ENCODE assay signal across 8 cellular contexts in the genomic region with DNA sequence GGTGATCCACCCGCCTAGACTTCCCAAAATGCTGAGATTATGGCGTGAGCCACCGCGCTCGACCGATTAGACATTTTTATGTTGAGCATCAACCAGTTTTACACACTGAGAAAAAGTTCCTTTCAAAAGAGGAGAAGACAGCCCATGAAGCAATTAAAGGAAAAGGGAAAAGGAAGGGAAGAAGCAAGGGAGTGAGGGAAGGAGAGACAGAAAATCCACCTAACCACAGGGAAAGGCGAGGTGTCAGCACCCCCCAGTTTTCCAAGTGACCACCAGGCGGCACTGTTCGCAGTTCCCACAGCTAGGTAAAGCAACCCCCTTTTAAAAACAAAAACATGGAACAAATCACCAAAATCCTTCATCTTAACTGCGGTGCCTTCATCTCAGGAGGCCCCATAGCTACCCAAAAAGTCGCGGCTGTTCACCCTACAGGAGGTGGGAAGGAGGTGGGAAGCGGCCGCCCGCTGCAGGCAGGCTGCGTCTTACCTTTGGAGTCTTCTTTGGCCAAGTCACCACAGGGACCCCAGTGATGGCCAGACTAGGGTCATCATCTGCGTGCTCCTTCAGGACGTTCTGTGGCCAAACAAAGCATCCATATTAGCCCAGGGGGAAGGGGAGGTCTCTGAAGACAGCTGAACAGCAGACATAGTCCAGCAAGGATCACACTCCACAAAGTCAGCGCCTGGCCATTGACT.
A peak's percentile ranks its signal among the peaks of the same experiment; 100 is the strongest.
DNase-seq lines count a peak whose midpoint lies in the region; ATAC-seq and TF ChIP-seq lines count a peak whose summit lies in the region.

No MANE protein-coding gene starts in this region.

- 85 to 92% methylated on average over 10 to 19 of the region's 19 CpGs for WGBS in endodermal cell (ENCODE audit: insufficient coverage in 1 of 2, insufficient read length in 1 of 2), 2 experiments
- WGBS in transverse colon (ENCODE audit: low coverage in 1 of 2), 2 donors = 69 to 81% methylated on average over 8 to 19 of the region's 19 CpGs

- H3K4me1 ChIP-seq in endodermal cell (ENCODE audit: control insufficient read depth, insufficient read depth, low read length) (peaks cover 9% of the 10 kb centered on the region), transverse colon (no peaks in the 10 kb centered on the region)

- no peak for TF ChIP-seq EP300 in transverse colon (IDR thresholded peaks at IDR 0.05; ENCODE audit: low read depth)

- DNase-seq in ELF-1 (ENCODE audit: low read depth, low spot score) (peak; percentile 72), M059J (ENCODE audit: low read depth) (peak; percentile 19), endodermal cell (peak; percentile 92), neural crest cell (ENCODE audit: low read depth, low spot score) (peak; percentile 63), transverse colon (peak; percentile 44), SKM-1 (lab: John Stamatoyannopoulos, UW; ENCODE audit: unreplicated experiment) (no peak)
- DNase-seq in activated CD8-positive, alpha-beta memory T cell treated with anti-CD3 and anti-CD28 coated beads for 24 hours = peak; percentile 83

- H3K9me3 ChIP-seq in endodermal cell (ENCODE audit: control insufficient read depth, low read length) = no peaks in the 10 kb centered on the region
- H3K9me3 ChIP-seq in transverse colon = no peaks in the 10 kb centered on the region

- H3K4me3 ChIP-seq in endodermal cell (ENCODE audit: low read length) (no peak overlapping the region), transverse colon (no peak overlapping the region)

- TF ChIP-seq POLR2A in transverse colon (IDR thresholded peaks at IDR 0.05) = no peak

- H3K4me3 Mint-ChIP-seq in endodermal cell (no peak overlapping the region), neural crest cell (no peak overlapping the region)

- intact Hi-C loops in transverse colon (cut with DNase I; ENCODE audit: low total_unique reads) = no loop called here

- H3K9me3 Mint-ChIP-seq in endodermal cell (no peaks in the 10 kb centered on the region), neural crest cell (no peaks in the 10 kb centered on the region)

- H3K27me3 Mint-ChIP-seq in endodermal cell (ENCODE audit: insufficient read depth) (no peaks in the 10 kb centered on the region), neural crest cell (ENCODE audit: low read depth) (no peaks in the 10 kb centered on the region)

- H3K27me3 ChIP-seq in endodermal cell (ENCODE audit: control insufficient read depth, insufficient read depth, low read length, poor library complexity, severe bottlenecking) = no peaks in the 10 kb centered on the region
- no peaks in the 10 kb centered on the region for H3K27me3 ChIP-seq in transverse colon

- peaks cover 43% of the 10 kb centered on the region for H3K36me3 Mint-ChIP-seq in endodermal cell (ENCODE audit: low read depth)
- H3K36me3 Mint-ChIP-seq in neural crest cell (ENCODE audit: low read depth) = no peaks in the 10 kb centered on the region

- ATAC-seq in GM21786 (IDR thresholded peaks at IDR 0.05; ENCODE audit: unreplicated experiment) = no peak

- in situ Hi-C loops in transverse colon (cut with MboI; ENCODE audit: low pct_ligation_motif_present in 1 of 4, low pct_unique_long_range_greater_than_20kb in 1 of 4, low sequenced_read_pairs in 3 of 4) = loop anchor here in 2 of 4 donors (10.0 kb wide), 2 partner anchors 181 to 191 kb away; no protein-coding TSS in a partner anchor

- H3K9ac ChIP-seq in endodermal cell (ENCODE audit: extremely low read depth, low read length, poor library complexity, severe bottlenecking) = no peak overlapping the region

- no peak overlapping the region for H3K27ac ChIP-seq in endodermal cell (ENCODE audit: low read depth, low read length)
- H3K27ac ChIP-seq in transverse colon = no peak overlapping the region

- H3K4me1 Mint-ChIP-seq in endodermal cell (peaks cover 9% of the 10 kb centered on the region), neural crest cell (peaks cover 12% of the 10 kb centered on the region)

- H3K27ac Mint-ChIP-seq in endodermal cell (peak overlapping the region; percentile 10), neural crest cell (ENCODE audit: unreplicated experiment) (no peak overlapping the region)

- peaks cover 28% of the 10 kb centered on the region for H3K36me3 ChIP-seq in endodermal cell (ENCODE audit: control insufficient read depth, insufficient read depth, low read length)
- H3K36me3 ChIP-seq in transverse colon = no peaks in the 10 kb centered on the region

- TF ChIP-seq CTCF in endodermal cell (conservative IDR thresholded peaks at IDR 0.05) = peak; percentile 95
- TF ChIP-seq CTCF in neural crest cell (conservative IDR thresholded peaks at IDR 0.05) = peak; percentile 77
- peak; percentile 71 to 85 (median 78) for TF ChIP-seq CTCF in transverse colon (IDR thresholded peaks at IDR 0.05)
